In the genomic region with DNA sequence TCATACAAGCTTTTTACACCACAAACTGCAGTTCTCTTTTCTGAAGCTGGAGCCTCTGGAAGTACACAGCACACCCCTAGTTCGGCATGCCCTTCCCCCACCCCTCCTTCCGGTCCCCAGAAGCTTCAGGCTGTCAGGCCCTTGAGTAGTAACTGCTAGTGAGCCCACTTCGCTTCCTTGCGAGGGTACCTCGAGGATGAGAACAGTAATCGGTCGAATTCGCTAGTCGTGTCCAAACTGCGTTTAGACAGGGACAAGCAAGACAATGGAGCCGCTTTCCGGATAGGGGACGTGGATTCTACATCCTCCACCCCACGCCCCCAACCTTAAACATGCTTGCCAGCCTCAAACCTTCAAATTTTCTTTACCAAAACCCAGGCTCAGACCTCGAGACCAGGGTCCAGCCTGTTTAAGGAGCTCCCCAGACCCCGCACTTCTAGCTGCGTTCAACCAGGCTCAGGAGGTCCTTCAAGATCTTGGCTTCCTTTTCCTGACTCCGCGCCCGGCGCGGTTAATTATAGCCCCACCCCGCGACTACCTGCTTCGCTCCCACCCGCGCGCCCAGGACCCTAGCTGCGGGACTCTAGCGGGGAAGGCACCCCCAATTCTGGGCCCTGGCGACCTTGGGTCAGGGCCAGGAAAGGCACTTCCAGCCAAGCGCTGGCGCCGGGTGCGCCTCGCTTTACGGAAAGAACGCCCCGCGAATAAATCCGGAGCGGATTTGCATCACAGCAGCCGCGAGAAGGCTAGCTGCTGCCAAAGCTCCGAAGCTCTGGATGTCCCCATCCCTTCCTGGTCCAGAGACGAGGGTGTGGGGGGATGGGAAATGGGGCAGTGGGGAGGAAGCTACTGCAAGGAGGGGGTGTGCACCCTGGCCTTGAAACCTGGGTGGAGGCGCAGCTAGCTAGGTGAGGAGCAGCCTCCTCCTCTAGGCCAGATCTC, we compare ENCODE assay signal across 9 cellular contexts. TPM values are rescaled to one million over a fixed set of nuclear protein-coding genes. Genes with fewer than 3 reads are reported as not detected.
A peak's percentile ranks its signal among the peaks of the same experiment; 100 is the strongest.
DNase-seq lines count a peak whose midpoint lies in the region; ATAC-seq, FAIRE-seq and TF ChIP-seq lines count a peak whose summit lies in the region.
"Had no signal": no experiment of that assay in that cellular context is flagged by ENCODE, and none has a peak within 500 bp of the region (broad histone marks: within the 10 kb centered on the region; RNA-seq: fewer than 3 reads in every experiment).

No MANE protein-coding gene starts in this region.

- H3K4me3 ChIP-seq in mucosa of descending colon (no peak overlapping the region), subcutaneous abdominal adipose tissue (ENCODE audit: low read depth in 1 of 5, low read length in 5 of 5) (peak overlapping the region; percentile 41 to 65 (median 48))

- FAIRE-seq in GM19239 (lab: Jason Lieb, UNC): peak; percentile 90

- peaks cover 15 to 21% (median 17%) of the 10 kb centered on the region in 5 donors for H3K27me3 ChIP-seq in subcutaneous abdominal adipose tissue (ENCODE audit: control insufficient read depth in 5 of 5, insufficient read depth in 4 of 5, low read length in 5 of 5)

- H3K27ac ChIP-seq in cingulate gyrus (ENCODE audit: low read depth, low read length): peak overlapping the region; percentile 65
- H3K27ac ChIP-seq in subcutaneous abdominal adipose tissue (ENCODE audit: low read depth, low read length): peak overlapping the region; percentile 87

- H3K9ac ChIP-seq in subcutaneous abdominal adipose tissue (ENCODE audit: low read length in 5 of 5): peak overlapping the region in 3 of 5 donors; percentile 52 to 70 (median 60)

- intact Hi-C loops in mucosa of descending colon (cut with DNase I, micrococcal nuclease): no loop called here

- no peak for TF ChIP-seq CTCF in mucosa of descending colon (IDR thresholded peaks at IDR 0.05)

- H3K36me3 ChIP-seq in mucosa of descending colon (ENCODE audit: low read depth) (no peaks in the 10 kb centered on the region), subcutaneous abdominal adipose tissue (ENCODE audit: control insufficient read depth in 5 of 5, insufficient read depth in 5 of 5, low read length in 5 of 5) (no peaks in the 10 kb centered on the region)

- H3K9me3 ChIP-seq in mucosa of descending colon: no peaks in the 10 kb centered on the region
- no peaks in the 10 kb centered on the region for H3K9me3 ChIP-seq in subcutaneous abdominal adipose tissue (ENCODE audit: control insufficient read depth in 5 of 5, low read length in 5 of 5)

- ATAC-seq in mucosa of descending colon: peak; percentile 60
- no peak for ATAC-seq in GM21723 (IDR thresholded peaks at IDR 0.05; ENCODE audit: unreplicated experiment)
- no peak for ATAC-seq in GM18520 (IDR thresholded peaks at IDR 0.05; ENCODE audit: unreplicated experiment)

- DNase-seq in GM19239 (ENCODE audit: insufficient read length, low spot score) (no peak), mucosa of descending colon (peak; percentile 47 to 63 (median 54)), NCI-H1092 treated with DMSO at 0.1 percent for 48 hours (lab: John Stamatoyannopoulos, UW) (no peak)
- DNase-seq in activated CD4-positive, CD25-positive, alpha-beta regulatory T cell (lab: John Stamatoyannopoulos, UW): peak in 3 of 4 experiments; percentile 16 to 47 (median 40)

- H3K4me1 ChIP-seq in mucosa of descending colon (ENCODE audit: low read depth) (peaks cover 8% of the 10 kb centered on the region), subcutaneous abdominal adipose tissue (ENCODE audit: control insufficient read depth in 5 of 5, insufficient read depth in 5 of 5, low read length in 5 of 5) (peaks cover 3 to 55% (median 12%) of the 10 kb centered on the region in 5 donors)

RNA-seq across cellular contexts. Expression of a gene that starts 8.1 kb away (rescaled TPM):
- total RNA-seq in mucosa of descending colon: 1,000 to 10,000 TPM in 2 of 3 donors, 100 to 1,000 TPM in 1; 723 to 1,819 (median 1,586) TPM

RNA-seq across cellular contexts. Expression of a gene that starts 9.5 kb away (rescaled TPM):
- total RNA-seq in mucosa of descending colon: not detected
- total RNA-seq: M059J had no signal

RNA-seq across cellular contexts. Expression of a gene that starts 31.4 kb away (rescaled TPM):
- 10 to 100 TPM; 23.8 to 39.0 (median 38.4) TPM for total RNA-seq in mucosa of descending colon

RNA-seq across cellular contexts. Expression of a gene that starts 34.4 kb away (rescaled TPM):
- total RNA-seq in mucosa of descending colon: 10 to 100 TPM in 2 of 3 donors, 1 to 10 TPM in 1; 5.9 to 15.6 (median 10.6) TPM

RNA-seq across cellular contexts. Expression of a gene that starts 36.3 kb away (rescaled TPM):
- 1 to 10 TPM in 2 of 3 donors, under 1 TPM in 1; 0.63 to 5.9 (median 1.6) TPM for total RNA-seq in mucosa of descending colon

Comparison
In these comparisons a context has a peak if more than half of its experiments do, and no peak if none do; other contexts are left out.
1. DNase-seq: peak in activated CD4-positive, CD25-positive, alpha-beta regulatory T cell (3 of 4) and mucosa of descending colon (3 of 3); none in GM19239 (single experiment) and NCI-H1092 treated with DMSO at 0.1 percent for 48 hours (single experiment).